25 cellular contexts compared by ENCODE assay signal in the genomic region with DNA sequence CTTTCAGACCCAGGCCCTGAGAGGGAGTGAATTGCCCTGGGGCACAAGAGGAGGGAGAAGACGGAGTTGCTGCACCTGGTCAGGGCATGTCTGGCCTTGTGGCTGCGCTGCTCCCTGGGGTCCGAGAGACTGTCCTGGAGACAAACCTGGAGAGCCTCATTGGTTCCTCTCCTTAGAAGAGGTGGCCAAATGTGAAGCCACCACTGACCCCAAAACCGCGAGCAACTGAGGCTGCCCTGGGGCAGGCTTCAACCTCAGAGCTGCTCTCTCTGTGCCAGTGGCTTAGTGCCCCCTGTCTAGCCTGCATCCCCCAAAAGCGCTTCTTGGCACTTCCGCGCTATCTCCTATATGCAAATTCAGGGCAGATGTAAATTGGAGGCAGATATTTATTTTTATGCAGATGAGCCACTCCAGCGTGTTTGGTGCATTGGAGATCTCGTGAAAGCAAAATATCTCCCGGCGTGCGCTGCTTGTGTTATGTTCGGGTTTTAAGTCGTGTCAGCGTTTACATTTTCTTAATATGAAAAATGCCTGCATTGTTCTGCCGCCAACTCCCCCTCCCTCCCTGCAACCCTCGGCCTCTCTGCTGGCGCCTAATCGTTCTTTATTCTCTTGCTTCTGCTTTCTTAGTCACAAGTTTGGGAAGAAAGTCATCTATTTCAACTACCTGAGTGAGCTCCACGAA.
DNase-seq lines count a peak whose midpoint lies in the region; ATAC-seq, FAIRE-seq and TF ChIP-seq lines count a peak whose summit lies in the region.
"Had no signal": no experiment of that assay in that cellular context is flagged by ENCODE, and none has a peak within 500 bp of the region (broad histone marks: within the 10 kb centered on the region; RNA-seq: fewer than 3 reads in every experiment).

No MANE protein-coding gene starts in this region.

- no peak overlapping the region for H3K9ac ChIP-seq in kidney (ENCODE audit: low read length in 2 of 2)
- H3K9ac ChIP-seq: BLaER1 had no signal

- H3K4me3 Mint-ChIP-seq in activated naive CD4-positive, alpha-beta T cell treated with anti-CD3 and anti-CD28 coated beads, Interleukin-2, amount 10 ng/mL, durations not matched to agents 7 days and 5 days = no peak overlapping the region
- H3K4me3 Mint-ChIP-seq: CD4-positive, alpha-beta memory T cell; HFFc6 had no signal

- H3K27ac Mint-ChIP-seq in activated naive CD4-positive, alpha-beta T cell treated with anti-CD3 and anti-CD28 coated beads, Interleukin-2, amount 10 ng/mL, durations not matched to agents 7 days and 5 days = no peak overlapping the region
- H3K27ac Mint-ChIP-seq: CD4-positive, alpha-beta memory T cell; HFFc6 had no signal

- DNase-seq in activated naive CD4-positive, alpha-beta T cell treated with anti-CD3 and anti-CD28 coated beads, Interleukin-2, amount 10 ng/mL, durations not matched to agents 7 days and 5 days = peak; percentile 7
- DNase-seq in activated naive CD4-positive, alpha-beta T cell treated with anti-CD3 and anti-CD28 coated beads, Interleukin-2, amount 50 U/mL, for 16 hours = no peak
- peak; percentile 39 to 66 for DNase-seq in NCI-H526 (lab: John Stamatoyannopoulos, UW)
- peak; percentile 22 for DNase-seq in kidney
- DNase-seq in spleen = peak; percentile 47
- DNase-seq in stimulated activated CD4-positive, alpha-beta T cell treated with anti-CD3 and anti-CD28 coated beads, Interleukin-2, amount 100 ng/mL, for 24 hours = no peak
- DNase-seq in SHP77 (lab: John Stamatoyannopoulos, UW) = no peak
- DNase-seq: ACHN; CD4-positive, alpha-beta memory T cell; DND-41; HFFc6; Kasumi-1; NCI-H1694; NCI-H2081; NCI-H2171; NCI-H345; NCI-H524 treated with DMSO at 0.1 percent for 48 hours; OCI-M1 had no signal

- no peak for TF ChIP-seq POLR2A in spleen (IDR thresholded peaks at IDR 0.05)

- no peak overlapping the region for H3K4me3 ChIP-seq in kidney (ENCODE audit: low read length in 2 of 2)
- no peak overlapping the region for H3K4me3 ChIP-seq in spleen
- H3K4me3 ChIP-seq: BLaER1, GM12878 had no signal

- H3K36me3 Mint-ChIP-seq in activated naive CD4-positive, alpha-beta T cell treated with anti-CD3 and anti-CD28 coated beads, Interleukin-2, amount 10 ng/mL, durations not matched to agents 7 days and 5 days = no peaks in the 10 kb centered on the region
- H3K36me3 Mint-ChIP-seq: CD4-positive, alpha-beta memory T cell had no signal

- TF ChIP-seq CTCF in kidney (IDR thresholded peaks at IDR 0.05; ENCODE audit: borderline replicate concordance, extremely low read depth, insufficient read depth) (no peak), spleen (IDR thresholded peaks at IDR 0.05 in 8 of 11, conservative IDR thresholded peaks at IDR 0.05 in 3 of 11) (no peak)

- no peaks in the 10 kb centered on the region for H3K9me3 Mint-ChIP-seq in activated naive CD4-positive, alpha-beta T cell treated with anti-CD3 and anti-CD28 coated beads, Interleukin-2, amount 10 ng/mL, durations not matched to agents 7 days and 5 days
- H3K9me3 Mint-ChIP-seq: CD4-positive, alpha-beta memory T cell; HFFc6 had no signal

- H3K27ac ChIP-seq in kidney (ENCODE audit: low read depth in 2 of 2, low read length in 2 of 2) = no peak overlapping the region
- no peak overlapping the region for H3K27ac ChIP-seq in spleen
- H3K27ac ChIP-seq: 22Rv1, BLaER1 had no signal

- CTCF ChIA-PET in activated naive CD4-positive, alpha-beta T cell treated with anti-CD3 and anti-CD28 coated beads, Interleukin-2, amount 10 ng/mL, durations not matched to agents 7 days and 5 days (lab: Charles Lee) = interaction anchor here (0.7 kb wide), 1 partner anchor 86 kb away, joined by 3 read pairs; no protein-coding TSS in a partner anchor

- H3K9me3 ChIP-seq in kidney (ENCODE audit: control insufficient read depth in 1 of 2, low read length in 2 of 2) (no peaks in the 10 kb centered on the region), spleen (no peaks in the 10 kb centered on the region)
- H3K9me3 ChIP-seq: BLaER1 had no signal

- WGBS in spleen, 5 donors = 86 to 90% (median 88%) methylated on average over 21 of the region's 21 CpGs

- intact Hi-C loops in kidney (cut with DNase I) = no loop called here
- intact Hi-C loops in spleen (cut with DNase I; ENCODE audit: low total_unique reads) = no loop called here

- ATAC-seq in GM21737 (IDR thresholded peaks at IDR 0.05; ENCODE audit: unreplicated experiment) = no peak
- ATAC-seq: GM12878, SK-N-SH treated with all-trans-retinoic acid at 6 μM for 48 hours had no signal

- H3K4me1 ChIP-seq in kidney (ENCODE audit: control insufficient read depth in 1 of 2, insufficient read depth in 1 of 2, low read depth in 1 of 2, low read length in 2 of 2) (no peaks in the 10 kb centered on the region), spleen (peaks cover 0 to 9% (median 5%) of the 10 kb centered on the region in 6 donors)

- H3K27me3 Mint-ChIP-seq in activated naive CD4-positive, alpha-beta T cell treated with anti-CD3 and anti-CD28 coated beads, Interleukin-2, amount 10 ng/mL, durations not matched to agents 7 days and 5 days = no peaks in the 10 kb centered on the region

- H3K36me3 ChIP-seq in kidney (ENCODE audit: control insufficient read depth in 1 of 2, insufficient read depth in 2 of 2, low read length in 2 of 2) (peaks cover 0 to 18% of the 10 kb centered on the region in 2 donors), spleen (peaks cover 0 to 32% (median 0%) of the 10 kb centered on the region in 6 donors)
- H3K36me3 ChIP-seq: BLaER1 had no signal

- H3K4me1 Mint-ChIP-seq in activated naive CD4-positive, alpha-beta T cell treated with anti-CD3 and anti-CD28 coated beads, Interleukin-2, amount 10 ng/mL, durations not matched to agents 7 days and 5 days = no peaks in the 10 kb centered on the region

- no peak for FAIRE-seq in kidney (lab: Jason Lieb, UNC)
- FAIRE-seq: GM12878, H54, RCC 7860 had no signal

- peaks cover 0 to 6% (median 0%) of the 10 kb centered on the region in 7 donors for H3K27me3 ChIP-seq in spleen (replicated peaks in 1 of 7)
- H3K27me3 ChIP-seq: BLaER1 had no signal

Comparison
In these comparisons a context has a peak if more than half of its experiments do, and no peak if none do; other contexts are left out.
1. DNase-seq: peak in activated naive CD4-positive, alpha-beta T cell treated with anti-CD3 and anti-CD28 coated beads, Interleukin-2, amount 10 ng/mL, durations not matched to agents 7 days and 5 days (single experiment), NCI-H526 (2 of 2), kidney (single experiment) and spleen (single experiment); none in activated naive CD4-positive, alpha-beta T cell treated with anti-CD3 and anti-CD28 coated beads, Interleukin-2, amount 50 U/mL, for 16 hours (single experiment), stimulated activated CD4-positive, alpha-beta T cell treated with anti-CD3 and anti-CD28 coated beads, Interleukin-2, amount 100 ng/mL, for 24 hours (0 of 2) and SHP77 (0 of 2).